Comparison of ENCODE assay signal across 20 cellular contexts in genomic region chr4:99635601-99636000, GRCh38. TPM values are rescaled to one million over a fixed set of nuclear protein-coding genes. Genes with fewer than 3 reads are reported as not detected.
"Had no signal": no experiment of that assay in that cellular context is flagged by ENCODE, and none has a peak within 500 bp of the region (broad histone marks: within the 10 kb centered on the region; RNA-seq: fewer than 3 reads in every experiment).

No MANE protein-coding gene starts in this region.

- H3K27ac ChIP-seq: ascending aorta, cardiac muscle cell, gastroesophageal sphincter, hepatocyte, sigmoid colon, upper lobe of left lung had no signal

- H3K79me2 ChIP-seq: hepatocyte had no signal

- H3K9me3 ChIP-seq: ascending aorta, esophagus squamous epithelium, gastroesophageal sphincter, sigmoid colon, upper lobe of left lung had no signal

- H3K4me3 ChIP-seq: ascending aorta, cardiac muscle cell, esophagus squamous epithelium, gastroesophageal sphincter, hepatocyte, sigmoid colon, upper lobe of left lung had no signal

- H3K36me3 ChIP-seq: ascending aorta, cardiac muscle cell, esophagus squamous epithelium, gastroesophageal sphincter, sigmoid colon, upper lobe of left lung had no signal

- FAIRE-seq: colon, kidney had no signal

- ATAC-seq: activated CD8-positive, alpha-beta T cell treated with anti-CD3 and anti-CD28 coated beads, Interleukin-2, amount 10 ng/mL, durations not matched to agents 7 days and 5 days; activated naive CD8-positive, alpha-beta T cell treated with anti-CD3 and anti-CD28 coated beads, Interleukin-2, amount 50 U/mL, for 24 hours; gastroesophageal sphincter had no signal

- H3K4me2 ChIP-seq: hepatocyte had no signal

- DNase-seq: activated CD4-positive, alpha-beta T cell treated with anti-CD3 and anti-CD28 coated beads for 4 hours; activated CD8-positive, alpha-beta memory T cell treated with anti-CD3 and anti-CD28 coated beads, Interleukin-2, amount 50 U/mL, for 48 hours; activated CD8-positive, alpha-beta T cell treated with anti-CD3 and anti-CD28 coated beads, Interleukin-2, amount 10 ng/mL, durations not matched to agents 7 days and 5 days; activated naive CD4-positive, alpha-beta T cell; activated naive CD8-positive, alpha-beta T cell treated with anti-CD3 and anti-CD28 coated beads, Interleukin-2, amount 50 U/mL, for 24 hours; esophagus squamous epithelium; kidney; nephron progenitor cell; sigmoid colon; stimulated activated CD4-positive, alpha-beta T cell treated with anti-CD3 and anti-CD28 coated beads, Interleukin-12 subunit alpha, Interleukin-12 subunit beta, amount 100 ng/mL, for 4 hours; stimulated activated naive CD4-positive, alpha-beta T cell; T-helper 9 cell; upper lobe of left lung had no signal

- H3K27me3 ChIP-seq: ascending aorta, cardiac muscle cell, gastroesophageal sphincter, hepatocyte, sigmoid colon, upper lobe of left lung had no signal

- H3K4me1 ChIP-seq: ascending aorta, upper lobe of left lung had no signal

- H2AFZ ChIP-seq: hepatocyte had no signal

RNA-seq across cellular contexts. Expression of gene C4orf54, which starts 22.0 kb away (rescaled TPM):
- total RNA-seq: activated CD8-positive, alpha-beta T cell treated with anti-CD3 and anti-CD28 coated beads, Interleukin-2, amount 10 ng/mL, durations not matched to agents 7 days and 5 days; ascending aorta; mesenteric fat pad had no signal
- polyA plus RNA-seq: cardiac muscle cell, hepatocyte, liver had no signal
